ENCODE assay signal across 15 cellular contexts in genomic region chr1:1065265-1065939, GRCh38. TPM values are rescaled to one million over a fixed set of nuclear protein-coding genes. Genes with fewer than 3 reads are reported as not detected.
DNase-seq lines count a peak whose midpoint lies in the region; ATAC-seq, FAIRE-seq and TF ChIP-seq lines count a peak whose summit lies in the region.
"Had no signal": no experiment of that assay in that cellular context is flagged by ENCODE, and none has a peak within 500 bp of the region (broad histone marks: within the 10 kb centered on the region; RNA-seq: fewer than 3 reads in every experiment).

No MANE protein-coding gene starts in this region.

- H3K4me2 ChIP-seq in HepG2 (ENCODE audit: low read depth, low read length): peak overlapping the region; percentile 53
- H3K4me2 ChIP-seq: KMS-11 had no signal

- TF ChIP-seq RAD21 in HepG2 (CRISPR knock-in tag; IDR thresholded peaks at IDR 0.05): no peak

- peaks cover 3 to 13% of the 10 kb centered on the region in 2 donors for H3K36me3 Mint-ChIP-seq in activated naive CD4-positive, alpha-beta T cell treated with anti-CD3 and anti-CD28 coated beads, Interleukin-2, amount 50 U/mL, for 72 hours

- intact Hi-C loops in HepG2 (cut with micrococcal nuclease; ENCODE audit: unreplicated experiment) (no loop called here), right lobe of liver (cut with DNase I) (loop anchor here (2.0 to 10.0 kb wide), 2 partner anchors 81 to 83 kb away; partner anchors contain the start of gene PERM1 (in 2 of the 2))

- TF ChIP-seq EP300 in HepG2 (IDR thresholded peaks at IDR 0.05; ENCODE audit: low read depth in 2 of 2, low read length in 2 of 2) (no peak), HepG2 (CRISPR knock-in tag; IDR thresholded peaks at IDR 0.05; ENCODE audit: borderline replicate concordance) (no peak)

- no peak for TF ChIP-seq CTCF in HepG2 (CRISPR knock-in tag; IDR thresholded peaks at IDR 0.05)
- no peak for TF ChIP-seq CTCF in right lobe of liver (IDR thresholded peaks at IDR 0.05)

- H3K9ac ChIP-seq in HepG2 (ENCODE audit: insufficient read depth, low read depth, low read length): no peak overlapping the region
- H3K9ac ChIP-seq: KMS-11 had no signal

- H3K79me2 ChIP-seq in HepG2 (ENCODE audit: insufficient read depth, low read length): no peaks in the 10 kb centered on the region
- H3K79me2 ChIP-seq: hepatocyte had no signal

- H2AFZ ChIP-seq in HepG2 (ENCODE audit: low read length): no peak overlapping the region
- H2AFZ ChIP-seq: hepatocyte had no signal

- peaks cover 16% of the 10 kb centered on the region for H3K27me3 Mint-ChIP-seq in stimulated activated naive CD8-positive, alpha-beta T cell treated with anti-CD3 and anti-CD28 coated beads, Interleukin-15, amount 100 ng/mL, for 72 hours

- peak overlapping the region; percentile 17 to 20 for H3K27ac Mint-ChIP-seq in activated naive CD4-positive, alpha-beta T cell treated with anti-CD3 and anti-CD28 coated beads, Interleukin-2, amount 50 U/mL, for 72 hours
- H3K27ac Mint-ChIP-seq in stimulated activated naive CD8-positive, alpha-beta T cell treated with anti-CD3 and anti-CD28 coated beads, Interleukin-15, amount 100 ng/mL, for 72 hours: peak overlapping the region; percentile 1 to 16

- no peak overlapping the region for H3K27ac ChIP-seq in HepG2 (ENCODE audit: extremely low read length, insufficient read depth, low read length)
- H3K27ac ChIP-seq in right lobe of liver: no peak overlapping the region
- H3K27ac ChIP-seq: KMS-11 had no signal

- H3K4me3 Mint-ChIP-seq in stimulated activated naive CD8-positive, alpha-beta T cell treated with anti-CD3 and anti-CD28 coated beads, Interleukin-15, amount 100 ng/mL, for 72 hours: peak overlapping the region; percentile 67 to 72

- BruUV-seq in HepG2 (replicated peaks; lab: Mats Ljungman, UMichigan): no TSS peak

- no peaks in the 10 kb centered on the region for H3K9me3 ChIP-seq in HepG2 (ENCODE audit: low read length)
- H3K9me3 ChIP-seq in right lobe of liver: no peaks in the 10 kb centered on the region

- WGBS in HepG2 (ENCODE audit: low lambda C conversion rate): 10% methylated on average over 17 of the region's 20 CpGs
- WGBS in right lobe of liver (ENCODE audit: insufficient coverage, low coverage, low lambda C conversion rate, missing lambda C conversion rate): 43% methylated on average over 15 of the region's 20 CpGs

- peaks cover 46% of the 10 kb centered on the region for H3K4me1 ChIP-seq in HepG2 (ENCODE audit: insufficient read depth, low read length)
- peaks cover 0 to 6% (median 3%) of the 10 kb centered on the region in 4 donors for H3K4me1 ChIP-seq in right lobe of liver

- no peak for FAIRE-seq in HepG2 (lab: Jason Lieb, UNC)

- no peaks in the 10 kb centered on the region for H4K20me1 ChIP-seq in HepG2 (ENCODE audit: insufficient read depth, low read length)

- H3K4me3 ChIP-seq in HepG2 (replicated peaks in 1 of 3; ENCODE audit: insufficient read depth in 1 of 3, low read depth in 2 of 3, low read length in 3 of 3) (no peak overlapping the region; a peak in 1 of 6 replicates), right lobe of liver (no peak overlapping the region)
- H3K4me3 ChIP-seq: hepatocyte had no signal

- in situ Hi-C loops in HepG2 (cut with HindIII; ENCODE audit: extremely low pct_ligation_motif_present, low pct_unique_long_range_greater_than_20kb): no loop called here

- POLR2A ChIA-PET in HepG2 (lab: Yijun Ruan, JAX): interaction anchor here (1.9 to 2.5 kb wide), 2 partner anchors 14 to 48 kb away, joined by 9 to 11 read pairs; no protein-coding TSS in a partner anchor

- CTCF ChIA-PET in HepG2 (lab: Yijun Ruan, JAX; ENCODE audit: low intra/inter-chr PET ratio, low total read pairs): no interaction called here

- TF ChIP-seq POLR2A in HepG2 (IDR thresholded peaks at IDR 0.05; ENCODE audit: insufficient read depth in 1 of 2, low read depth in 2 of 2, low read length in 2 of 2): no peak
- no peak for TF ChIP-seq POLR2A in right lobe of liver (IDR thresholded peaks at IDR 0.05)

- H3K36me3 ChIP-seq in HepG2 (replicated peaks in 1 of 2; ENCODE audit: control insufficient read depth in 1 of 2, insufficient read depth in 2 of 2, low read length in 2 of 2): no peaks in the 10 kb centered on the region
- no peaks in the 10 kb centered on the region for H3K36me3 ChIP-seq in right lobe of liver

- H3K4me1 Mint-ChIP-seq in stimulated activated naive CD8-positive, alpha-beta T cell treated with anti-CD3 and anti-CD28 coated beads, Interleukin-15, amount 100 ng/mL, for 72 hours: peaks cover 73% of the 10 kb centered on the region

- H3K27me3 ChIP-seq in HepG2 (ENCODE audit: control insufficient read depth in 1 of 2, insufficient read depth in 2 of 2, low read length in 2 of 2) (peaks cover 3 to 10% of the 10 kb centered on the region in 2 experiments; a peak in 4 of 5 replicates), right lobe of liver (peaks cover 0 to 12% of the 10 kb centered on the region in 2 donors)

- DNase-seq in HepG2 (ENCODE audit: low spot score) (peak; percentile 24), right lobe of liver (no peak), NCI-H2081 treated with DMSO at 0.1 percent for 48 hours (lab: John Stamatoyannopoulos, UW) (no peak)
- DNase-seq in activated naive CD4-positive, alpha-beta T cell treated with anti-CD3 and anti-CD28 coated beads, Interleukin-2, amount 50 U/mL, for 72 hours (ENCODE audit: low spot score in 2 of 2): no peak
- no peak for DNase-seq in stimulated activated naive CD8-positive, alpha-beta T cell treated with anti-CD3 and anti-CD28 coated beads, Interleukin-15, amount 100 ng/mL, for 72 hours
- DNase-seq: activated CD4-positive, alpha-beta T cell treated with anti-CD3 and anti-CD28 coated beads, Interleukin-2, amount 50 U/mL, for 4 hours; effector CD8-positive, alpha-beta T cell; occipital lobe; SHP77; stimulated activated naive CD4-positive, alpha-beta T cell; T1000 had no signal

- H3K9me3 Mint-ChIP-seq in activated naive CD4-positive, alpha-beta T cell treated with anti-CD3 and anti-CD28 coated beads, Interleukin-2, amount 50 U/mL, for 72 hours: no peaks in the 10 kb centered on the region
- H3K9me3 Mint-ChIP-seq in stimulated activated naive CD8-positive, alpha-beta T cell treated with anti-CD3 and anti-CD28 coated beads, Interleukin-15, amount 100 ng/mL, for 72 hours: no peaks in the 10 kb centered on the region

- peak; percentile 35 for ATAC-seq in HepG2
- ATAC-seq in right lobe of liver: no peak
- ATAC-seq in activated naive CD4-positive, alpha-beta T cell treated with anti-CD3 and anti-CD28 coated beads, Interleukin-2, amount 50 U/mL, for 72 hours: no peak
- no peak for ATAC-seq in stimulated activated naive CD8-positive, alpha-beta T cell treated with anti-CD3 and anti-CD28 coated beads, Interleukin-15, amount 100 ng/mL, for 72 hours
- no peak for ATAC-seq in HG03196 (IDR thresholded peaks at IDR 0.05; ENCODE audit: unreplicated experiment)

RNA-seq across cellular contexts. Expression of gene RNF223, which starts 8.7 kb away (rescaled TPM):
- not detected in 2 replicates for total RNA-seq in HepG2 (2016; rRNA removed; fragmentation: Illumina TruSeq; extraction: Trizol)
- not detected in 2 replicates for total RNA-seq in HepG2 (2016; cell fraction: cytosol; rRNA removed; fragmentation: Illumina TruSeq; extraction: Trizol; ENCODE audit: low read depth)
- total RNA-seq in HepG2 (2016; cell fraction: insoluble cytoplasmic fraction; rRNA removed; fragmentation: Illumina TruSeq; extraction: Trizol): not detected in 2 replicates
- total RNA-seq in HepG2 (2016; cell fraction: membrane; rRNA removed; fragmentation: Illumina TruSeq; extraction: Trizol): not detected in 2 replicates
- total RNA-seq in HepG2 (2016; cell fraction: nucleus; rRNA removed; fragmentation: Illumina TruSeq; extraction: Trizol): not detected in 2 replicates
- polyA plus RNA-seq in HepG2 (2011; rRNA removed): 0.03 and 0.05 TPM in 2 replicates
- 0.04 TPM in 1 of 2 replicates, not detected in the other for polyA plus RNA-seq in HepG2 (2011; cell fraction: cytosol; rRNA removed)
- polyA plus RNA-seq in HepG2 (2011; cell fraction: nucleus; rRNA removed): not detected in 2 replicates
- 0.07 and 0.08 TPM in 2 replicates for polyA plus RNA-seq in HepG2 (2012)
- not detected in 2 replicates for polyA plus RNA-seq in HepG2 (2016; cell fraction: cytosol; fragmentation: Illumina TruSeq; extraction: Trizol; ENCODE audit: low read depth)
- polyA plus RNA-seq in HepG2 (2016; cell fraction: insoluble cytoplasmic fraction; fragmentation: Illumina TruSeq; extraction: Trizol; ENCODE audit: low read depth): not detected in 2 replicates
- polyA plus RNA-seq in HepG2 (2016; cell fraction: membrane; fragmentation: Illumina TruSeq; extraction: Trizol; ENCODE audit: low read depth): not detected in 2 replicates
- polyA plus RNA-seq in HepG2 (2016; cell fraction: nucleus; fragmentation: Illumina TruSeq; extraction: Trizol; ENCODE audit: insufficient read depth, low read depth): not detected in 2 replicates
- polyA minus RNA-seq in HepG2 (2011; rRNA and poly(A)+ RNA removed; ENCODE audit: low replicate concordance): 2.1 TPM in 1 of 2 replicates, not detected in the other
- not detected in 2 replicates for polyA minus RNA-seq in HepG2 (2011; cell fraction: cytosol; rRNA and poly(A)+ RNA removed)
- 0.26 TPM in 1 of 2 replicates, not detected in the other for polyA minus RNA-seq in HepG2 (2011; cell fraction: nucleus; rRNA and poly(A)+ RNA removed)
- total RNA-seq in right lobe of liver: not detected
- not detected for total RNA-seq in activated naive CD4-positive, alpha-beta T cell treated with anti-CD3 and anti-CD28 coated beads, Interleukin-2, amount 50 U/mL, for 72 hours
- total RNA-seq: cardiac septum, occipital lobe had no signal

RNA-seq across cellular contexts. Expression of gene AGRN, which starts 45.5 kb away (rescaled TPM):
- total RNA-seq in HepG2 (2016; rRNA removed; fragmentation: Illumina TruSeq; extraction: Trizol) (7.3 and 29.8 TPM in 2 replicates), right lobe of liver (10 to 100 TPM; 14.2 to 44.5 (median 35.2) TPM)
- total RNA-seq in HepG2 (2016; cell fraction: cytosol; rRNA removed; fragmentation: Illumina TruSeq; extraction: Trizol; ENCODE audit: low read depth): 2.7 and 2.9 TPM in 2 replicates
- 5.9 and 28.3 TPM in 2 replicates for total RNA-seq in HepG2 (2016; cell fraction: insoluble cytoplasmic fraction; rRNA removed; fragmentation: Illumina TruSeq; extraction: Trizol)
- 4.9 and 5.0 TPM in 2 replicates for total RNA-seq in HepG2 (2016; cell fraction: membrane; rRNA removed; fragmentation: Illumina TruSeq; extraction: Trizol)
- 36.4 and 50.3 TPM in 2 replicates for total RNA-seq in HepG2 (2016; cell fraction: nucleus; rRNA removed; fragmentation: Illumina TruSeq; extraction: Trizol)
- 65.2 and 82.7 TPM in 2 replicates for polyA plus RNA-seq in HepG2 (2011; rRNA removed)
- 37.7 and 58.0 TPM in 2 replicates for polyA plus RNA-seq in HepG2 (2011; cell fraction: cytosol; rRNA removed)
- 667 and 906 TPM in 2 replicates for polyA plus RNA-seq in HepG2 (2011; cell fraction: nucleus; rRNA removed)
- polyA plus RNA-seq in HepG2 (2012): 77.8 and 101 TPM in 2 replicates
- polyA plus RNA-seq in HepG2 (2016; cell fraction: cytosol; fragmentation: Illumina TruSeq; extraction: Trizol; ENCODE audit: low read depth): 1.4 and 1.5 TPM in 2 replicates
- 10.7 and 15.5 TPM in 2 replicates for polyA plus RNA-seq in HepG2 (2016; cell fraction: insoluble cytoplasmic fraction; fragmentation: Illumina TruSeq; extraction: Trizol; ENCODE audit: low read depth)
- polyA plus RNA-seq in HepG2 (2016; cell fraction: membrane; fragmentation: Illumina TruSeq; extraction: Trizol; ENCODE audit: low read depth): 3.2 and 3.6 TPM in 2 replicates
- polyA plus RNA-seq in HepG2 (2016; cell fraction: nucleus; fragmentation: Illumina TruSeq; extraction: Trizol; ENCODE audit: insufficient read depth, low read depth): 125 and 134 TPM in 2 replicates
- polyA minus RNA-seq in HepG2 (2011; rRNA and poly(A)+ RNA removed; ENCODE audit: low replicate concordance): 23.8 and 86.8 TPM in 2 replicates
- 41.3 and 50.7 TPM in 2 replicates for polyA minus RNA-seq in HepG2 (2011; cell fraction: cytosol; rRNA and poly(A)+ RNA removed)
- polyA minus RNA-seq in HepG2 (2011; cell fraction: nucleus; rRNA and poly(A)+ RNA removed): 80.3 and 86.4 TPM in 2 replicates
- total RNA-seq in activated naive CD4-positive, alpha-beta T cell treated with anti-CD3 and anti-CD28 coated beads, Interleukin-2, amount 50 U/mL, for 72 hours: 10 to 100 TPM; 44.5 to 79.9 TPM

RNA-seq across cellular contexts. Expression of gene C1orf159, which starts 50.5 kb away (rescaled TPM):
- 3.8 and 6.7 TPM in 2 replicates for total RNA-seq in HepG2 (2016; rRNA removed; fragmentation: Illumina TruSeq; extraction: Trizol)
- total RNA-seq in HepG2 (2016; cell fraction: cytosol; rRNA removed; fragmentation: Illumina TruSeq; extraction: Trizol; ENCODE audit: low read depth): 6.3 and 6.8 TPM in 2 replicates
- 3.6 and 6.6 TPM in 2 replicates for total RNA-seq in HepG2 (2016; cell fraction: insoluble cytoplasmic fraction; rRNA removed; fragmentation: Illumina TruSeq; extraction: Trizol)
- 7.4 and 7.9 TPM in 2 replicates for total RNA-seq in HepG2 (2016; cell fraction: membrane; rRNA removed; fragmentation: Illumina TruSeq; extraction: Trizol)
- total RNA-seq in HepG2 (2016; cell fraction: nucleus; rRNA removed; fragmentation: Illumina TruSeq; extraction: Trizol): 6.3 and 7.7 TPM in 2 replicates
- 3.8 and 4.2 TPM in 2 replicates for polyA plus RNA-seq in HepG2 (2011; rRNA removed)
- polyA plus RNA-seq in HepG2 (2011; cell fraction: cytosol; rRNA removed): 1.7 and 4.2 TPM in 2 replicates
- polyA plus RNA-seq in HepG2 (2011; cell fraction: nucleus; rRNA removed): 22.9 and 35.9 TPM in 2 replicates
- 2.8 and 3.2 TPM in 2 replicates for polyA plus RNA-seq in HepG2 (2012)
- 4.7 and 6.0 TPM in 2 replicates for polyA plus RNA-seq in HepG2 (2016; cell fraction: cytosol; fragmentation: Illumina TruSeq; extraction: Trizol; ENCODE audit: low read depth)
- 3.5 and 4.0 TPM in 2 replicates for polyA plus RNA-seq in HepG2 (2016; cell fraction: insoluble cytoplasmic fraction; fragmentation: Illumina TruSeq; extraction: Trizol; ENCODE audit: low read depth)
- polyA plus RNA-seq in HepG2 (2016; cell fraction: membrane; fragmentation: Illumina TruSeq; extraction: Trizol; ENCODE audit: low read depth): 7.0 and 8.1 TPM in 2 replicates
- 19.9 and 20.1 TPM in 2 replicates for polyA plus RNA-seq in HepG2 (2016; cell fraction: nucleus; fragmentation: Illumina TruSeq; extraction: Trizol; ENCODE audit: insufficient read depth, low read depth)
- polyA minus RNA-seq in HepG2 (2011; rRNA and poly(A)+ RNA removed; ENCODE audit: low replicate concordance): 2.9 and 5.6 TPM in 2 replicates
- polyA minus RNA-seq in HepG2 (2011; cell fraction: cytosol; rRNA and poly(A)+ RNA removed): 2.1 and 2.2 TPM in 2 replicates
- polyA minus RNA-seq in HepG2 (2011; cell fraction: nucleus; rRNA and poly(A)+ RNA removed): 3.7 and 4.5 TPM in 2 replicates
- 1 to 10 TPM; 4.0 to 7.7 (median 6.4) TPM for total RNA-seq in right lobe of liver
- total RNA-seq in activated naive CD4-positive, alpha-beta T cell treated with anti-CD3 and anti-CD28 coated beads, Interleukin-2, amount 50 U/mL, for 72 hours: 10 to 100 TPM; 20.7 to 21.2 TPM

RNA-seq across cellular contexts. Expression of gene ISG15, which starts 52.1 kb away (rescaled TPM):
- total RNA-seq in HepG2 (2016; rRNA removed; fragmentation: Illumina TruSeq; extraction: Trizol) (54.9 and 68.4 TPM in 2 replicates), right lobe of liver (10 to 100 TPM; 16.3 to 98.7 (median 26.4) TPM)
- total RNA-seq in HepG2 (2016; cell fraction: cytosol; rRNA removed; fragmentation: Illumina TruSeq; extraction: Trizol; ENCODE audit: low read depth): 17.4 and 19.2 TPM in 2 replicates
- total RNA-seq in HepG2 (2016; cell fraction: insoluble cytoplasmic fraction; rRNA removed; fragmentation: Illumina TruSeq; extraction: Trizol): 52.2 and 77.4 TPM in 2 replicates
- total RNA-seq in HepG2 (2016; cell fraction: membrane; rRNA removed; fragmentation: Illumina TruSeq; extraction: Trizol): 17.7 and 18.1 TPM in 2 replicates
- 18.3 and 23.3 TPM in 2 replicates for total RNA-seq in HepG2 (2016; cell fraction: nucleus; rRNA removed; fragmentation: Illumina TruSeq; extraction: Trizol)
- 42.1 and 63.7 TPM in 2 replicates for polyA plus RNA-seq in HepG2 (2011; rRNA removed)
- 49.9 and 81.6 TPM in 2 replicates for polyA plus RNA-seq in HepG2 (2011; cell fraction: cytosol; rRNA removed)
- 24.5 and 32.4 TPM in 2 replicates for polyA plus RNA-seq in HepG2 (2011; cell fraction: nucleus; rRNA removed)
- polyA plus RNA-seq in HepG2 (2012): 19.4 and 39.7 TPM in 2 replicates
- 13.7 and 17.3 TPM in 2 replicates for polyA plus RNA-seq in HepG2 (2016; cell fraction: cytosol; fragmentation: Illumina TruSeq; extraction: Trizol; ENCODE audit: low read depth)
- polyA plus RNA-seq in HepG2 (2016; cell fraction: insoluble cytoplasmic fraction; fragmentation: Illumina TruSeq; extraction: Trizol; ENCODE audit: low read depth): 47.3 and 49.3 TPM in 2 replicates
- polyA plus RNA-seq in HepG2 (2016; cell fraction: membrane; fragmentation: Illumina TruSeq; extraction: Trizol; ENCODE audit: low read depth): 10.1 and 12.3 TPM in 2 replicates
- polyA plus RNA-seq in HepG2 (2016; cell fraction: nucleus; fragmentation: Illumina TruSeq; extraction: Trizol; ENCODE audit: insufficient read depth, low read depth): 22.7 and 27.6 TPM in 2 replicates
- polyA minus RNA-seq in HepG2 (2011; rRNA and poly(A)+ RNA removed; ENCODE audit: low replicate concordance): 24.2 and 34.4 TPM in 2 replicates
- polyA minus RNA-seq in HepG2 (2011; cell fraction: cytosol; rRNA and poly(A)+ RNA removed): 11.4 and 13.3 TPM in 2 replicates
- 2.1 and 5.1 TPM in 2 replicates for polyA minus RNA-seq in HepG2 (2011; cell fraction: nucleus; rRNA and poly(A)+ RNA removed)
- 10 to 100 TPM; 91.6 to 97.5 TPM for total RNA-seq in activated naive CD4-positive, alpha-beta T cell treated with anti-CD3 and anti-CD28 coated beads, Interleukin-2, amount 50 U/mL, for 72 hours
